ENCODE assay signal across 8 cellular contexts in genomic region chr20:17568045-17568788, GRCh38. TPM values are rescaled to one million over a fixed set of nuclear protein-coding genes. Genes with fewer than 3 reads are reported as not detected.
DNase-seq lines count a peak whose midpoint lies in the region; ATAC-seq and TF ChIP-seq lines count a peak whose summit lies in the region.

No MANE protein-coding gene starts in this region.

- ATAC-seq in left lobe of liver, result no peak

- POLR2A ChIA-PET in BJ (lab: Charles Lee), result no interaction called here
- POLR2A ChIA-PET in HEK293T (lab: Yijun Ruan, JAX), result no interaction called here

- H3K36me3 ChIP-seq in BJ (ENCODE audit: control insufficient read depth, insufficient read depth, low read length), result no peaks in the 10 kb centered on the region
- H3K36me3 ChIP-seq in OCI-LY1 (ENCODE audit: insufficient read depth, low read length), result no peaks in the 10 kb centered on the region
- no peaks in the 10 kb centered on the region for H3K36me3 ChIP-seq in endocrine pancreas (ENCODE audit: control insufficient read depth, insufficient read depth, low read length)

- peak overlapping the region; percentile 14 for H3K27ac Mint-ChIP-seq in neural crest cell (ENCODE audit: unreplicated experiment)

- H3K4me3 ChIP-seq in BJ (ENCODE audit: low read depth, low read length) (peak overlapping the region; percentile 98), OCI-LY1 (ENCODE audit: low read depth, low read length, poor library complexity, severe bottlenecking) (peak overlapping the region; percentile 88), endocrine pancreas (ENCODE audit: control insufficient read depth, insufficient read depth, low read length) (peak overlapping the region; percentile 50)

- no peak overlapping the region for H3K27ac ChIP-seq in OCI-LY1 (ENCODE audit: low read depth, low read length, poor library complexity, severe bottlenecking)

- H3K4me1 ChIP-seq in OCI-LY1 (ENCODE audit: insufficient read depth, low read length, severe bottlenecking), result peaks cover 30% of the 10 kb centered on the region
- H3K4me1 ChIP-seq in endocrine pancreas (ENCODE audit: control insufficient read depth, insufficient read depth, low read length), result peaks cover 7% of the 10 kb centered on the region

- no peaks in the 10 kb centered on the region for H3K9me2 ChIP-seq in OCI-LY1 (ENCODE audit: low read depth, low read length)

- peaks cover 36% of the 10 kb centered on the region for H3K4me1 Mint-ChIP-seq in neural crest cell

- H3K9me3 ChIP-seq in OCI-LY1 (ENCODE audit: low read length), result no peaks in the 10 kb centered on the region
- no peaks in the 10 kb centered on the region for H3K9me3 ChIP-seq in endocrine pancreas (ENCODE audit: control insufficient read depth, low read length)

- peak overlapping the region; percentile 77 for H3K4me3 Mint-ChIP-seq in neural crest cell

- DNase-seq in BJ (ENCODE audit: low read depth) (no peak), neural crest cell (ENCODE audit: low read depth, low spot score) (no peak), left lobe of liver (ENCODE audit: low spot score) (no peak), NCI-H1105 (lab: John Stamatoyannopoulos, UW) (no peak), dedifferentiated amniotic fluid mesenchymal stem cell (ENCODE audit: extremely low spot score) (no peak), HEK293T (ENCODE audit: extremely low spot score) (no peak)

- H3K4me2 ChIP-seq in OCI-LY1 (ENCODE audit: low read length), result no peak overlapping the region

- no peaks in the 10 kb centered on the region for H3K27me3 ChIP-seq in BJ (ENCODE audit: control insufficient read depth, insufficient read depth, low read length)
- no peaks in the 10 kb centered on the region for H3K27me3 ChIP-seq in OCI-LY1 (ENCODE audit: insufficient read depth, low read length)
- no peaks in the 10 kb centered on the region for H3K27me3 ChIP-seq in endocrine pancreas (ENCODE audit: control insufficient read depth, insufficient read depth, low read length)

- no peaks in the 10 kb centered on the region; the same call in 1 of the 2 replicates for H3F3A ChIP-seq in OCI-LY1 (ENCODE audit: insufficient read depth, low read length)

- H4K20me1 ChIP-seq in OCI-LY1 (ENCODE audit: insufficient read depth, low read length), result no peaks in the 10 kb centered on the region; the same call in 1 of the 2 replicates

- TF ChIP-seq CTCF in BJ (IDR thresholded peaks at IDR 0.05; ENCODE audit: insufficient read depth, low read depth, low read length) (no peak), OCI-LY1 (IDR thresholded peaks at IDR 0.05; ENCODE audit: low read length) (no peak), neural crest cell (conservative IDR thresholded peaks at IDR 0.05) (no peak)

- H3K27me3 Mint-ChIP-seq in neural crest cell (ENCODE audit: low read depth), result peaks cover 25% of the 10 kb centered on the region

- H3K36me3 Mint-ChIP-seq in neural crest cell (ENCODE audit: low read depth), result no peaks in the 10 kb centered on the region

- CTCF ChIA-PET in BJ (lab: Yijun Ruan, JAX), result no interaction called here
- CTCF ChIA-PET in HEK293T (lab: Yijun Ruan, JAX), result no interaction called here

- H3K9ac ChIP-seq in OCI-LY1 (ENCODE audit: low read length) (no peak overlapping the region), endocrine pancreas (ENCODE audit: control insufficient read depth, insufficient read depth, low read length) (no peak overlapping the region)

- no peaks in the 10 kb centered on the region for H3K9me3 Mint-ChIP-seq in neural crest cell

- no peak overlapping the region for H2AFZ ChIP-seq in OCI-LY1 (ENCODE audit: low read length)

- H3K79me2 ChIP-seq in OCI-LY1 (ENCODE audit: insufficient read depth, low read length), result peaks cover 7% of the 10 kb centered on the region; the same call in 1 of the 2 replicates

TF ChIP-seq in HEK293T, 16 proteins besides CTCF, POLR2A, EP300 and RAD21:
- TF ChIP-seq FOXA1 (IDR thresholded peaks at IDR 0.05), result no peak
- no peak for TF ChIP-seq SP1 (IDR thresholded peaks at IDR 0.05)
- TF ChIP-seq NFRKB (IDR thresholded peaks at IDR 0.05), result no peak
- no peak for TF ChIP-seq TARDBP (IDR thresholded peaks at IDR 0.05)
- no peak for TF ChIP-seq LEF1 (IDR thresholded peaks at IDR 0.05; ENCODE audit: borderline replicate concordance)
- TF ChIP-seq BHLHE40 (IDR thresholded peaks at IDR 0.05; ENCODE audit: borderline replicate concordance), result no peak

RNA-seq across cellular contexts. Expression of gene DSTN, which starts 1.7 kb away (rescaled TPM):
- polyA plus RNA-seq in BJ (2011; rRNA removed), result 295 and 536 TPM in 2 replicates
- 23.5 and 47.9 TPM in 2 replicates for polyA minus RNA-seq in BJ (2011; rRNA and poly(A)+ RNA removed)
- total RNA-seq in neural crest cell (91.9 and 98.7 TPM in 2 replicates), left lobe of liver (96.2 TPM)

RNA-seq across cellular contexts. Expression of gene BFSP1, which starts 37.0 kb away (rescaled TPM):
- 2.3 and 2.4 TPM in 2 replicates for polyA plus RNA-seq in BJ (2011; rRNA removed)
- polyA minus RNA-seq in BJ (2011; rRNA and poly(A)+ RNA removed), result 0.76 and 0.87 TPM in 2 replicates
- 3.9 and 4.2 TPM in 2 replicates for total RNA-seq in neural crest cell
- total RNA-seq in left lobe of liver, result 0.10 TPM
